Comparison of ENCODE assay signal across 8 cellular contexts in genomic region chr4:42151568-42152506, GRCh38. TPM values are rescaled to one million over a fixed set of nuclear protein-coding genes. Genes with fewer than 3 reads are reported as not detected.
DNase-seq lines count a peak whose midpoint lies in the region; ATAC-seq and TF ChIP-seq lines count a peak whose summit lies in the region.

No MANE protein-coding gene starts in this region.

- H3K36me3 ChIP-seq in CD4-positive, alpha-beta memory T cell (ENCODE audit: insufficient read depth, low read length) = no peaks in the 10 kb centered on the region
- H3K36me3 ChIP-seq in Peyer's patch = no peaks in the 10 kb centered on the region
- H3K36me3 ChIP-seq in colonic mucosa = no peaks in the 10 kb centered on the region
- no peaks in the 10 kb centered on the region for H3K36me3 ChIP-seq in vagina

- TF ChIP-seq CTCF in Peyer's patch (IDR thresholded peaks at IDR 0.05) (no peak), colonic mucosa (IDR thresholded peaks at IDR 0.05) (no peak), natural killer cell (IDR thresholded peaks at IDR 0.05) (no peak), vagina (IDR thresholded peaks at IDR 0.05) (no peak)

- peaks cover 0 to 4% (median 0%) of the 10 kb centered on the region in 8 donors for H3K9me3 Mint-ChIP-seq in CD4-positive, alpha-beta memory T cell
- no peaks in the 10 kb centered on the region for H3K9me3 Mint-ChIP-seq in natural killer cell

- no peaks in the 10 kb centered on the region for H3K9me3 ChIP-seq in CD4-positive, alpha-beta memory T cell (ENCODE audit: control insufficient read depth in 1 of 2, low read length in 2 of 2)
- H3K9me3 ChIP-seq in Peyer's patch = no peaks in the 10 kb centered on the region
- no peaks in the 10 kb centered on the region for H3K9me3 ChIP-seq in colonic mucosa
- no peaks in the 10 kb centered on the region for H3K9me3 ChIP-seq in vagina

- no peak overlapping the region for H3K27ac ChIP-seq in CD4-positive, alpha-beta memory T cell (ENCODE audit: low read depth, low read length)
- H3K27ac ChIP-seq in Peyer's patch (peak overlapping the region in 2 of 4 donors; percentile 59 to 86), colonic mucosa (no peak overlapping the region), vagina (no peak overlapping the region)

- H3K36me3 Mint-ChIP-seq in CD4-positive, alpha-beta memory T cell = no peaks in the 10 kb centered on the region
- no peaks in the 10 kb centered on the region for H3K36me3 Mint-ChIP-seq in natural killer cell

- H3K4me3 ChIP-seq in CD4-positive, alpha-beta memory T cell (ENCODE audit: low read length in 2 of 2) = no peak overlapping the region
- H3K4me3 ChIP-seq in Peyer's patch = peak overlapping the region; percentile 55 to 75 (median 56)
- peak overlapping the region; percentile 39 for H3K4me3 ChIP-seq in colonic mucosa
- H3K4me3 ChIP-seq in vagina = peak overlapping the region; percentile 32 to 43

- TF ChIP-seq POLR2A in Peyer's patch (IDR thresholded peaks at IDR 0.05) = no peak
- no peak for TF ChIP-seq POLR2A in vagina (IDR thresholded peaks at IDR 0.05)

- H3K27ac Mint-ChIP-seq in CD4-positive, alpha-beta memory T cell = no peak overlapping the region
- H3K27ac Mint-ChIP-seq in natural killer cell = no peak overlapping the region

- CTCF ChIA-PET in CD4-positive, alpha-beta memory T cell (lab: Charles Lee; ENCODE audit: partially characterized antibody) = no interaction called here

- POLR2A ChIA-PET in CD4-positive, alpha-beta memory T cell (lab: Charles Lee; ENCODE audit: partially characterized antibody) = no interaction called here

- peak in 1 of 5 donors; percentile 7 for DNase-seq in CD4-positive, alpha-beta memory T cell
- DNase-seq in Peyer's patch (peak; percentile 51 to 91 (median 82)), colonic mucosa (peak; percentile 26), natural killer cell (no peak), vagina (ENCODE audit: extremely low spot score in 2 of 2) (no peak), cerebellar cortex (ENCODE audit: low spot score) (no peak)

- ATAC-seq in GM19043 (IDR thresholded peaks at IDR 0.05; ENCODE audit: low read depth, unreplicated experiment) (peak; percentile 58), HG03139 (IDR thresholded peaks at IDR 0.05; ENCODE audit: unreplicated experiment) (peak; percentile 59), natural killer cell (peak; percentile 30 to 64 (median 59))

- H3K27me3 ChIP-seq in CD4-positive, alpha-beta memory T cell (ENCODE audit: insufficient read depth, low read length) = peaks cover 24% of the 10 kb centered on the region
- H3K27me3 ChIP-seq in Peyer's patch = peaks cover 0 to 21% of the 10 kb centered on the region in 2 donors
- peaks cover 33% of the 10 kb centered on the region for H3K27me3 ChIP-seq in colonic mucosa
- peaks cover 6% of the 10 kb centered on the region for H3K27me3 ChIP-seq in vagina

- H3K4me1 ChIP-seq in CD4-positive, alpha-beta memory T cell (ENCODE audit: insufficient read depth, low read length) = peaks cover 13% of the 10 kb centered on the region
- H3K4me1 ChIP-seq in Peyer's patch (peaks cover 0 to 16% (median 0%) of the 10 kb centered on the region in 4 donors), colonic mucosa (no peaks in the 10 kb centered on the region), vagina (peaks cover 17% of the 10 kb centered on the region)

- H3K27me3 Mint-ChIP-seq in CD4-positive, alpha-beta memory T cell = peaks cover 38 to 39% of the 10 kb centered on the region in 2 donors
- H3K27me3 Mint-ChIP-seq in natural killer cell (ENCODE audit: low read depth in 2 of 2) = peaks cover 38 to 39% of the 10 kb centered on the region in 2 donors

- peaks cover 7 to 31% (median 22%) of the 10 kb centered on the region in 4 donors for H3K4me1 Mint-ChIP-seq in CD4-positive, alpha-beta memory T cell
- peaks cover 16 to 23% of the 10 kb centered on the region in 2 donors for H3K4me1 Mint-ChIP-seq in natural killer cell

- peak overlapping the region in 6 of 8 donors; percentile 64 to 74 (median 68) for H3K4me3 Mint-ChIP-seq in CD4-positive, alpha-beta memory T cell
- peak overlapping the region; percentile 88 for H3K4me3 Mint-ChIP-seq in natural killer cell

- intact Hi-C loops in CD4-positive, alpha-beta memory T cell (cut with micrococcal nuclease) = no loop called here
- intact Hi-C loops in colonic mucosa (cut with DNase I) (no loop called here), natural killer cell (cut with micrococcal nuclease) (no loop called here), vagina (cut with DNase I) (no loop called here)

- peak overlapping the region in 1 of 2 donors; percentile 50 for H3K9ac ChIP-seq in colonic mucosa (ENCODE audit: low read depth in 2 of 2, low read length in 2 of 2)

RNA-seq across cellular contexts. Expression of gene BEND4, which starts 0.6 kb away (rescaled TPM):
- under 1 TPM; 0.08 to 0.23 TPM for total RNA-seq in CD4-positive, alpha-beta memory T cell
- polyA plus RNA-seq in CD4-positive, alpha-beta memory T cell = under 1 TPM in 1 of 2 donors, not detected in 1; 0.28 TPM
- total RNA-seq in Peyer's patch = 1 to 10 TPM in 2 of 4 donors, under 1 TPM in 2; 0.47 to 7.4 (median 1.3) TPM
- total RNA-seq in colonic mucosa = under 1 TPM; 0.19 to 0.27 TPM
- total RNA-seq in natural killer cell = under 1 TPM; 0.23 to 0.45 (median 0.43) TPM
- not detected for total RNA-seq in vagina

Comparison
In these comparisons a context has a peak if more than half of its experiments do, and no peak if none do; other contexts are left out.
1. DNase-seq: peak in Peyer's patch (3 of 3) and colonic mucosa (single experiment); none in natural killer cell (single experiment), vagina (0 of 2) and cerebellar cortex (single experiment).
2. H3K4me3 ChIP-seq: peak in Peyer's patch (4 of 4), colonic mucosa (single experiment) and vagina (2 of 2); none in CD4-positive, alpha-beta memory T cell (0 of 2).
3. Peak in every context shown above with its lines, with median percentiles within 50 percentile points of each other: ATAC-seq.